In the genomic region with DNA sequence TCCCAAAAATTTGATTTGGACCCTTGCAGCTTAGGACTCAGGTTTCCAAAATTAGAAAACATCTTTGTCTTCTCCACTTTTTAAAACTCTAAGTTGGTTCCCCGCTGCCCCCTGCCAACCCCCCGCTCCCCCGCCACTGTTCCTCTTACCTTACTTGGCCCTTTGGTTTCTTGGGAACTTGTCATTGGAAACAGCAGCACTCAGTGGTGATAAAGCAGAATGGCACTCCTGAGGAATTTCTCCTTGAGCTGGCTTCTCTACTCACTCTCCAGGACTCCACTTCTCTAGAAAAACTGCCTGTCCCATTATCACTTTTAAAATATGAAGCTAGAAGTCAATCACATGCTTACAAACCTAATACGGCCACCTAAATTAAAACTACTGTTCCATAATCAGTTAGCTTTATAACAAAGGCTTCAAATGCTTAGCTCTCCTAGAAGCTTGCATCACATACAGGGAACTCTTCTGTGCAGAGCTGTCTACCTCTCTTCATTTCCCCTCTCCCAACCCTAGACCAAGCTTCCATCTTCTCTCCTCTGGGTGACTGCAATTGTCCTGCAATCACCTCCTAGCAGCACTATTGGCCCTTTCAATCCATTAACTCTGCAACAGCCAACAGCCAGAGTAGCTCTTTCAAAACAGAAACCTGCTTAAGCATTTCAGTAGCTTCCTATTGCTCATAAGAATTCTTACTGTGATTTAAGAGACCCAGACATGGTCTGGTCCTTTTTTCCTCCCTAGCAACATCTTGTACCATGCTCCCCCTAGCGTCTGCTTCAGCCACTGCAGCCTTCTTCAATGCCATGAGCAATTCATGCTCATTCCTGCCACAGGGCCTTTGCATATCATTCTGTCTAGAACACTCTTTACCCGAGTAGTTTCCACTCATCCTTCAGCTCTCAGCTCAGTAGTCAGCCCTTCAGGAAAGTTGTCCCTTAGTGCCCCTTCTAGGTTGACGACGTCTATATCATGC, we compare ENCODE assay signal across 8 cellular contexts. TPM values are rescaled to one million over a fixed set of nuclear protein-coding genes. Genes with fewer than 3 reads are reported as not detected.
A peak's percentile ranks its signal among the peaks of the same experiment; 100 is the strongest.
DNase-seq lines count a peak whose midpoint lies in the region; ATAC-seq and TF ChIP-seq lines count a peak whose summit lies in the region.

No MANE protein-coding gene starts in this region.

- peak; percentile 69 for TF ChIP-seq CTCF in endothelial cell (IDR thresholded peaks at IDR 0.05; ENCODE audit: unreplicated experiment)

- H3K36me3 Mint-ChIP-seq in endothelial cell (ENCODE audit: low read depth, unreplicated experiment): no peaks in the 10 kb centered on the region

- H3K4me3 Mint-ChIP-seq in endothelial cell (ENCODE audit: unreplicated experiment): no peak overlapping the region

- DNase-seq in AG20443 (ENCODE audit: low spot score) (peak; percentile 70), NCI-H82 (lab: John Stamatoyannopoulos, UW) (peak; percentile 90), endothelial cell (ENCODE audit: low spot score) (peak; percentile 63), midbrain (lab: John Stamatoyannopoulos, UW) (peak; percentile 54)
- DNase-seq in activated CD8-positive, alpha-beta memory T cell treated with anti-CD3 and anti-CD28 coated beads for 24 hours: peak; percentile 86
- DNase-seq in stimulated activated CD8-positive, alpha-beta memory T cell treated with anti-CD3 and anti-CD28 coated beads, Interleukin-4, amount 100 ng/mL, for 48 hours: peak; percentile 90

- peak overlapping the region; percentile 59 for H3K27ac Mint-ChIP-seq in endothelial cell (ENCODE audit: unreplicated experiment)

- H3K27me3 Mint-ChIP-seq in endothelial cell (ENCODE audit: unreplicated experiment): no peaks in the 10 kb centered on the region

- ATAC-seq in GM18868 (IDR thresholded peaks at IDR 0.05; ENCODE audit: unreplicated experiment) (peak; percentile 94), HG03095 (IDR thresholded peaks at IDR 0.05; ENCODE audit: unreplicated experiment) (peak; percentile 75)

- H3K9me3 Mint-ChIP-seq in endothelial cell (ENCODE audit: unreplicated experiment): no peaks in the 10 kb centered on the region

- no peaks in the 10 kb centered on the region for H3K4me1 Mint-ChIP-seq in endothelial cell (ENCODE audit: unreplicated experiment)

RNA-seq across cellular contexts. Expression of gene PLEKHM3, which starts 15.2 kb away (rescaled TPM):
- total RNA-seq in endothelial cell (ENCODE audit: unreplicated experiment): 10.4 TPM

Comparison
In these comparisons a context has a peak if more than half of its experiments do, and no peak if none do; other contexts are left out.
1. Peak in every context shown above with its lines: DNase-seq and ATAC-seq.